ENCODE assay signal across 19 cellular contexts in the genomic region with DNA sequence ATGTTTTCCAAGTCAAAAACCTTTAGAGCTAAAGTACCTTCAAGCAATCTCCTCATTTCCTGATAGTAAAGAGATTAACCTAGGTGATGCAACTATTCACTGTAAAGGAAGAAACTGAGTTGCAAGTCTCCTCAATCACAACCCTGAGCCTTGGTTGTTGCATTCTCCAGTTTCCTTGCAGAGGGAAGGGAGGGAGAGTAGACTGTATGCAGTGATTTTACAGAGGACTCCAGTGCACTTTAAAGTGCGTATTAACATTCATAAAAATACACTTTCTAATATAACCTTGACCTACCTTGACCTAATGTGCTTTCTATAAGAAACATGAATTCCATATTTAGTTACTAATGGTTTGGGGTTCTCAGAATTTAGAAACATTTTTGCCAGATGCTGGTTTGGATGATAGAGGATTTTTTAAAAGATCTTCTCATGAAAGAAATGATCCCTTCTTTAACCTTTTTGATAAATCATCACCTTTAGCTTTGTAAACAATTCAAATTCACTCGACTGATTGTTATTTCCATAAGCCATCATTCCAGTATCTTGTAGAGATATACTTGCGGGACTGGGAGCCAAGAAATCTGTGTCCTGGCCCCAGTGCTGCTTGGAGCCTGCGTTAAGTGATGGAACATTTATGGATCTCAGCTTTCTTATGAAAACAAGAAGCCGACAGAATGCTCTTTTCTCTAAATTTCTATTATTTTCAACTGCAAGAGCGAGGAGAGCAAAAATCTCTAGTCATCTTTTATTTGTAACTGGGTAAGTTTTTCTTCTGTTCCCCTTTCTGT.
DNase-seq lines count a peak whose midpoint lies in the region; ATAC-seq and TF ChIP-seq lines count a peak whose summit lies in the region.
"Had no signal": no experiment of that assay in that cellular context is flagged by ENCODE, and none has a peak within 500 bp of the region (broad histone marks: within the 10 kb centered on the region; RNA-seq: fewer than 3 reads in every experiment).

No MANE protein-coding gene starts in this region.

- H3K27me3 Mint-ChIP-seq in GM23338 (ENCODE audit: insufficient read depth, low read depth, poor library complexity) (peaks cover 2% of the 10 kb centered on the region), nephron progenitor cell (ENCODE audit: low read depth, poor library complexity) (no peaks in the 10 kb centered on the region)

- no peak overlapping the region for H3K27ac ChIP-seq in GM23338 (ENCODE audit: low read depth)
- H3K27ac ChIP-seq in suprapubic skin = no peak overlapping the region
- H3K27ac ChIP-seq: A549, C4-2B had no signal

- ATAC-seq in GM23338 (no peak), left ventricle myocardium superior (peak; percentile 35), GM18909 (IDR thresholded peaks at IDR 0.05; ENCODE audit: poor library complexity, unreplicated experiment) (no peak), HG03095 (IDR thresholded peaks at IDR 0.05; ENCODE audit: unreplicated experiment) (no peak)
- ATAC-seq: A549; CD8-positive, alpha-beta T cell had no signal

- DNase-seq in G401 (ENCODE audit: low spot score) (peak; percentile 66), GM23338 (ENCODE audit: low spot score) (no peak), left ventricle myocardium superior (peak; percentile 24), nephron progenitor cell (no peak), suprapubic skin (ENCODE audit: low spot score in 2 of 2) (no peak)
- DNase-seq: BE2C; CD8-positive, alpha-beta T cell; COR-L47; DMS153; DMS79 treated with DMSO at 0.1 percent for 48 hours; EL; GDM1; HCEC 1CT; HFFc6 had no signal

- H3K9me2 ChIP-seq in GM23338 (ENCODE audit: insufficient read depth) = no peaks in the 10 kb centered on the region

- 87% methylated on average over 6 of the region's 6 CpGs for WGBS in suprapubic skin

- no peaks in the 10 kb centered on the region; the same call in 1 of the 2 replicates for H3K4me1 ChIP-seq in GM23338 (ENCODE audit: insufficient read depth)
- H3K4me1 ChIP-seq in suprapubic skin = no peaks in the 10 kb centered on the region
- H3K4me1 ChIP-seq: A549, BE2C had no signal

- H3K36me3 Mint-ChIP-seq in GM23338 (ENCODE audit: low read depth) = peaks cover 18% of the 10 kb centered on the region
- H3K36me3 Mint-ChIP-seq in nephron progenitor cell (ENCODE audit: low read depth) = peaks cover 55% of the 10 kb centered on the region
- H3K36me3 Mint-ChIP-seq: CD8-positive, alpha-beta T cell; IgD-negative memory B cell had no signal

- H3K4me3 Mint-ChIP-seq in GM23338 (no peak overlapping the region), nephron progenitor cell (no peak overlapping the region)
- H3K4me3 Mint-ChIP-seq: CD8-positive, alpha-beta T cell; HFFc6; IgD-negative memory B cell had no signal

- no peaks in the 10 kb centered on the region; the same call in 1 of the 2 replicates for H4K20me1 ChIP-seq in GM23338 (replicated peaks; ENCODE audit: insufficient read depth)

- in situ Hi-C loops in G401 (cut with HindIII; ENCODE audit: low sequenced_read_pairs) = no loop called here

- H3K4me3 ChIP-seq in GM23338 (no peak overlapping the region), suprapubic skin (no peak overlapping the region)
- H3K4me3 ChIP-seq: A549 had no signal

- H3K36me3 ChIP-seq in GM23338 (ENCODE audit: insufficient read depth) (no peaks in the 10 kb centered on the region), suprapubic skin (no peaks in the 10 kb centered on the region)
- H3K36me3 ChIP-seq: BE2C had no signal

- H3K9me3 ChIP-seq in suprapubic skin = no peaks in the 10 kb centered on the region
- H3K9me3 ChIP-seq: A549, BE2C had no signal

- H3K4me1 Mint-ChIP-seq in GM23338 (peaks cover 16% of the 10 kb centered on the region), nephron progenitor cell (peaks cover 11% of the 10 kb centered on the region)
- H3K4me1 Mint-ChIP-seq: IgD-negative memory B cell had no signal

- intact Hi-C loops in left ventricle myocardium superior (cut with micrococcal nuclease) = no loop called here

- TF ChIP-seq POLR2A in suprapubic skin (IDR thresholded peaks at IDR 0.05) = no peak

- no peak for TF ChIP-seq EP300 in suprapubic skin (IDR thresholded peaks at IDR 0.05)

- H3K27me3 ChIP-seq in GM23338 (ENCODE audit: insufficient read depth) (no peaks in the 10 kb centered on the region), suprapubic skin (no peaks in the 10 kb centered on the region)
- H3K27me3 ChIP-seq: BE2C had no signal

- no peak overlapping the region for H3K4me2 ChIP-seq in GM23338
- H3K4me2 ChIP-seq: A549 had no signal

- H3K9me3 Mint-ChIP-seq in GM23338 = peaks cover 9% of the 10 kb centered on the region; the same call in 2 of the 3 replicates
- H3K9me3 Mint-ChIP-seq in nephron progenitor cell = peaks cover 35% of the 10 kb centered on the region
- H3K9me3 Mint-ChIP-seq: CD8-positive, alpha-beta T cell; HFFc6 had no signal

- H3K27ac Mint-ChIP-seq in GM23338 = peak overlapping the region; percentile 25
- H3K27ac Mint-ChIP-seq in nephron progenitor cell = peak overlapping the region; percentile 43
- H3K27ac Mint-ChIP-seq: CD8-positive, alpha-beta T cell; HFFc6 had no signal

- no peak for TF ChIP-seq CTCF in GM23338 (conservative IDR thresholded peaks at IDR 0.05; ENCODE audit: low read depth in 2 of 2)
- TF ChIP-seq CTCF in nephron progenitor cell (IDR thresholded peaks at IDR 0.05) = no peak
- TF ChIP-seq CTCF in suprapubic skin (IDR thresholded peaks at IDR 0.05) = no peak

- H3K79me2 ChIP-seq in GM23338 (replicated peaks; ENCODE audit: insufficient read depth) = no peaks in the 10 kb centered on the region

- H3F3A ChIP-seq in GM23338 (replicated peaks; ENCODE audit: low read depth) = no peaks in the 10 kb centered on the region

- H2AFZ ChIP-seq in GM23338 = no peak overlapping the region

TF ChIP-seq in GM23338, 12 proteins besides CTCF, POLR2A, EP300 and RAD21 (continues in another document):
- TF ChIP-seq, protein P1, sequence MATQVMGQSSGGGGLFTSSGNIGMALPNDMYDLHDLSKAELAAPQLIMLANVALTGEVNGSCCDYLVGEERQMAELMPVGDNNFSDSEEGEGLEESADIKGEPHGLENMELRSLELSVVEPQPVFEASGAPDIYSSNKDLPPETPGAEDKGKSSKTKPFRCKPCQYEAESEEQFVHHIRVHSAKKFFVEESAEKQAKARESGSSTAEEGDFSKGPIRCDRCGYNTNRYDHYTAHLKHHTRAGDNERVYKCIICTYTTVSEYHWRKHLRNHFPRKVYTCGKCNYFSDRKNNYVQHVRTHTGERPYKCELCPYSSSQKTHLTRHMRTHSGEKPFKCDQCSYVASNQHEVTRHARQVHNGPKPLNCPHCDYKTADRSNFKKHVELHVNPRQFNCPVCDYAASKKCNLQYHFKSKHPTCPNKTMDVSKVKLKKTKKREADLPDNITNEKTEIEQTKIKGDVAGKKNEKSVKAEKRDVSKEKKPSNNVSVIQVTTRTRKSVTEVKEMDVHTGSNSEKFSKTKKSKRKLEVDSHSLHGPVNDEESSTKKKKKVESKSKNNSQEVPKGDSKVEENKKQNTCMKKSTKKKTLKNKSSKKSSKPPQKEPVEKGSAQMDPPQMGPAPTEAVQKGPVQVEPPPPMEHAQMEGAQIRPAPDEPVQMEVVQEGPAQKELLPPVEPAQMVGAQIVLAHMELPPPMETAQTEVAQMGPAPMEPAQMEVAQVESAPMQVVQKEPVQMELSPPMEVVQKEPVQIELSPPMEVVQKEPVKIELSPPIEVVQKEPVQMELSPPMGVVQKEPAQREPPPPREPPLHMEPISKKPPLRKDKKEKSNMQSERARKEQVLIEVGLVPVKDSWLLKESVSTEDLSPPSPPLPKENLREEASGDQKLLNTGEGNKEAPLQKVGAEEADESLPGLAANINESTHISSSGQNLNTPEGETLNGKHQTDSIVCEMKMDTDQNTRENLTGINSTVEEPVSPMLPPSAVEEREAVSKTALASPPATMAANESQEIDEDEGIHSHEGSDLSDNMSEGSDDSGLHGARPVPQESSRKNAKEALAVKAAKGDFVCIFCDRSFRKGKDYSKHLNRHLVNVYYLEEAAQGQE (IDR thresholded peaks at IDR 0.05; ENCODE audit: unreplicated experiment) = no peak

Comparison
In these comparisons a context has a peak if more than half of its experiments do, and no peak if none do; other contexts are left out.
1. DNase-seq: peak in G401 (single experiment) and left ventricle myocardium superior (single experiment); none in GM23338 (single experiment), nephron progenitor cell (single experiment) and suprapubic skin (0 of 2).